Comparison of ENCODE assay signal across 1 cellular context in genomic region chr7:143193880-143194279, GRCh38.
TF ChIP-seq lines count a peak whose summit lies in the region.

No MANE protein-coding gene starts in this region.

TF ChIP-seq in SK-N-SH, 30 proteins besides CTCF, POLR2A, EP300 and RAD21 (continued from another document):
- TF ChIP-seq JUND (IDR thresholded peaks at IDR 0.05) (no peak), FOSL2 (IDR thresholded peaks at IDR 0.05; ENCODE audit: borderline replicate concordance, low read depth) (no peak), PBX3 (IDR thresholded peaks at IDR 0.05) (no peak)
TF ChIP-seq in SK-N-SH: peak in this region for 0.
